Comparison of ENCODE assay signal across 19 cellular contexts in genomic region chr17:75557852-75558665, GRCh38. TPM values are rescaled to one million over a fixed set of nuclear protein-coding genes. Genes with fewer than 3 reads are reported as not detected.
DNase-seq lines count a peak whose midpoint lies in the region; ATAC-seq, FAIRE-seq and TF ChIP-seq lines count a peak whose summit lies in the region.
"Had no signal": no experiment of that assay in that cellular context is flagged by ENCODE, and none has a peak within 500 bp of the region (broad histone marks: within the 10 kb centered on the region; RNA-seq: fewer than 3 reads in every experiment).

No MANE protein-coding gene starts in this region.

- H3K27me3 Mint-ChIP-seq in CD14-positive monocyte (ENCODE audit: low read depth in 3 of 3) = peaks cover 0 to 5% (median 0%) of the 10 kb centered on the region in 3 donors
- H3K27me3 Mint-ChIP-seq: CD8-positive, alpha-beta memory T cell; type B pancreatic cell had no signal

- no peak for TF ChIP-seq RAD21 in A549 (conservative IDR thresholded peaks at IDR 0.05 in 1 of 2, IDR thresholded peaks at IDR 0.05 in 1 of 2)

- H2AFZ ChIP-seq in PC-3 (ENCODE audit: low read length) = no peak overlapping the region
- no peak overlapping the region for H2AFZ ChIP-seq in osteoblast (ENCODE audit: low read length)

- no peaks in the 10 kb centered on the region for H3K9me3 ChIP-seq in A549
- no peaks in the 10 kb centered on the region for H3K9me3 ChIP-seq in PC-3 (ENCODE audit: low read length)
- no peaks in the 10 kb centered on the region for H3K9me3 ChIP-seq in osteoblast (ENCODE audit: low read depth, low read length)

- no peaks in the 10 kb centered on the region for H3K79me2 ChIP-seq in PC-3 (ENCODE audit: low read length)
- no peaks in the 10 kb centered on the region for H3K79me2 ChIP-seq in osteoblast (ENCODE audit: insufficient read depth, low read length)

- H3F3A ChIP-seq in PC-3 (ENCODE audit: low read length, unreplicated experiment) = no peaks in the 10 kb centered on the region

- H3K4me1 ChIP-seq in A549 (peaks cover 75% of the 10 kb centered on the region), PC-3 (ENCODE audit: insufficient read depth, low read length) (peaks cover 35% of the 10 kb centered on the region), osteoblast (ENCODE audit: insufficient read depth, low read length) (peaks cover 7% of the 10 kb centered on the region)

- H3K4me3 Mint-ChIP-seq in CD14-positive monocyte = no peak overlapping the region
- H3K4me3 Mint-ChIP-seq: CD8-positive, alpha-beta memory T cell; stimulated activated effector memory CD8-positive, alpha-beta T cell treated with anti-CD3 and anti-CD28 coated beads, Interleukin-12 subunit alpha, Interleukin-12 subunit beta, amount 100 ng/mL, for 72 hours; type B pancreatic cell had no signal

- POLR2A ChIA-PET in A549 (lab: Yijun Ruan, JAX) (interaction anchor here (0.6 to 1.3 kb wide), 2 partner anchors 33 to 42 kb away, joined by 3 to 4 read pairs; partner anchors contain the start of gene TSEN54), PC-3 (lab: Charles Lee; ENCODE audit: unreplicated experiment) (interaction anchor here (0.7 kb wide), 1 partner anchor 33 kb away, joined by 6 read pairs; the partner anchor contains the start of gene LLGL2)

- H3K4me2 ChIP-seq in A549 (peak overlapping the region; percentile 89), PC-3 (ENCODE audit: low read length) (0 out of 2 replicates have a peak overlapping the region, but pooled peaks have one; percentile 22), osteoblast (ENCODE audit: insufficient read depth, low read length) (no peak overlapping the region)

- TF ChIP-seq CTCF in A549 (IDR thresholded peaks at IDR 0.05) (no peak), PC-3 (conservative IDR thresholded peaks at IDR 0.05; ENCODE audit: low read depth, low read length) (no peak), osteoblast (IDR thresholded peaks at IDR 0.05; ENCODE audit: extremely low read depth, low read depth, low read length) (no peak), CD14-positive monocyte (IDR thresholded peaks at IDR 0.05) (no peak)

- no TSS peak for BruUV-seq in PC-3 (replicated peaks; lab: Mats Ljungman, UMichigan)

- WGBS in A549 (ENCODE audit: missing lambda C conversion rate) = 63% methylated on average over 17 of the region's 18 CpGs

- intact Hi-C loops in PC-3 (cut with micrococcal nuclease) (no loop called here), CD14-positive monocyte (cut with micrococcal nuclease) (no loop called here)

- no peak overlapping the region for H3K27ac Mint-ChIP-seq in CD14-positive monocyte
- H3K27ac Mint-ChIP-seq: activated T-helper 2 cell treated with anti-CD3 and anti-CD28 coated beads, Interferon-gamma antibody, Interleukin-2, Interleukin-4, amounts not matched to agents 10 μg/mL and 5 μg/mL and 100 μg/mL, durations not matched to agents 14 hours and 24 hours and 36 hours; stimulated activated effector memory CD8-positive, alpha-beta T cell treated with anti-CD3 and anti-CD28 coated beads, Interleukin-12 subunit alpha, Interleukin-12 subunit beta, amount 100 ng/mL, for 72 hours had no signal

- H3K4me1 Mint-ChIP-seq in CD14-positive monocyte = no peaks in the 10 kb centered on the region
- H3K4me1 Mint-ChIP-seq: CD8-positive, alpha-beta memory T cell; stimulated activated effector memory CD8-positive, alpha-beta T cell treated with anti-CD3 and anti-CD28 coated beads, Interleukin-12 subunit alpha, Interleukin-12 subunit beta, amount 100 ng/mL, for 72 hours had no signal

- H3K9ac ChIP-seq in PC-3 (ENCODE audit: low read length) = no peak overlapping the region

- H3K27me3 ChIP-seq in PC-3 (ENCODE audit: low read length) = no peaks in the 10 kb centered on the region
- no peaks in the 10 kb centered on the region for H3K27me3 ChIP-seq in osteoblast (ENCODE audit: insufficient read depth, low read length)

- H3K27ac ChIP-seq in A549 = peak overlapping the region; percentile 93 to 95
- H3K27ac ChIP-seq in PC-3 (ENCODE audit: low read length) = peak overlapping the region; percentile 11; the same call in 1 of the 2 replicates
- no peak overlapping the region for H3K27ac ChIP-seq in osteoblast (ENCODE audit: low read depth, low read length)
- H3K27ac ChIP-seq: HL-60 had no signal

- no peak for FAIRE-seq in A549 (lab: Jason Lieb, UNC)

- H3K9me3 Mint-ChIP-seq in CD14-positive monocyte = peaks cover 0 to 6% (median 0%) of the 10 kb centered on the region in 7 donors
- H3K9me3 Mint-ChIP-seq: activated T-helper 2 cell treated with anti-CD3 and anti-CD28 coated beads, Interferon-gamma antibody, Interleukin-2, Interleukin-4, amounts not matched to agents 10 μg/mL and 5 μg/mL and 100 μg/mL, durations not matched to agents 14 hours and 24 hours and 36 hours; CD8-positive, alpha-beta memory T cell; stimulated activated effector memory CD8-positive, alpha-beta T cell treated with anti-CD3 and anti-CD28 coated beads, Interleukin-12 subunit alpha, Interleukin-12 subunit beta, amount 100 ng/mL, for 72 hours; type B pancreatic cell had no signal

- H3K36me3 ChIP-seq in PC-3 (ENCODE audit: low read depth, low read length) (peaks cover 2% of the 10 kb centered on the region; the same call in 1 of the 2 replicates), osteoblast (ENCODE audit: insufficient read depth, low read length) (no peaks in the 10 kb centered on the region)

- H3K4me3 ChIP-seq in A549 (no peak overlapping the region), PC-3 (ENCODE audit: low read length) (no peak overlapping the region), osteoblast (ENCODE audit: insufficient read depth, low read length) (no peak overlapping the region)

- H4K20me1 ChIP-seq in PC-3 (ENCODE audit: low read length) (no peaks in the 10 kb centered on the region), osteoblast (ENCODE audit: insufficient read depth, low read length) (no peaks in the 10 kb centered on the region)

- H3K36me3 Mint-ChIP-seq in CD14-positive monocyte = no peaks in the 10 kb centered on the region
- H3K36me3 Mint-ChIP-seq: type B pancreatic cell had no signal

- CTCF ChIA-PET in A549 (lab: Yijun Ruan, JAX) = interaction anchor here (0.6 to 2.1 kb wide), 11 partner anchors 8 to 189 kb away, joined by 3 to 7 read pairs (median 3); partner anchors contain the start of genes SMIM5 and TSEN54
- CTCF ChIA-PET in PC-3 (lab: Charles Lee) = no interaction called here

- no peak for TF ChIP-seq POLR2A in A549 (IDR thresholded peaks at IDR 0.05; ENCODE audit: low read length)

- no peak for TF ChIP-seq EP300 in A549 (IDR thresholded peaks at IDR 0.05)

- no peak for DNase-seq in A549 (ENCODE audit: low read depth in 1 of 2, low spot score in 1 of 2)
- no peak for DNase-seq in PC-3
- DNase-seq in kidney tubule cell (ENCODE audit: low spot score) = peak; percentile 34
- peak; percentile 76 for DNase-seq in osteoblast (ENCODE audit: insufficient read length, low spot score, missing footprints)
- no peak for DNase-seq in inferior parietal cortex (ENCODE audit: extremely low spot score)
- no peak for DNase-seq in CD14-positive monocyte (ENCODE audit: low spot score)
- no peak for DNase-seq in cerebellar cortex (ENCODE audit: low spot score)
- DNase-seq: activated CD4-positive, CD25-positive, alpha-beta regulatory T cell treated with anti-CD3 and anti-CD28 coated beads, Interleukin-2, amount 50 U/mL, for 72 hours; CD8-positive, alpha-beta memory T cell; effector CD8-positive, alpha-beta T cell; KBM-7; mammary epithelial cell; NCI-H510A treated with DMSO at 0.1 percent for 48 hours; stimulated activated CD4-positive, alpha-beta T cell treated with anti-CD3 and anti-CD28 coated beads, Interleukin-15, amount 100 ng/mL, for 24 hours had no signal

- peak; percentile 20 to 38; a peak in 3 of 6 replicates for ATAC-seq in A549
- ATAC-seq in PC-3 = no peak
- ATAC-seq in GM18519 (IDR thresholded peaks at IDR 0.05; ENCODE audit: low FRiP score, unreplicated experiment) = no peak
- ATAC-seq: stimulated activated effector memory CD8-positive, alpha-beta T cell treated with anti-CD3 and anti-CD28 coated beads, Interleukin-12 subunit alpha, Interleukin-12 subunit beta, amount 100 ng/mL, for 72 hours had no signal

- no peaks in the 10 kb centered on the region for H3K9me2 ChIP-seq in PC-3 (replicated peaks; ENCODE audit: low read length)

RNA-seq across cellular contexts. Expression of gene MYO15B, which starts 29.5 kb away (rescaled TPM):
- polyA plus RNA-seq in A549 (2011; rRNA removed) (12.4 and 17.7 TPM in 2 replicates), A549 (2017; fragmentation: RNase III; extraction: RNeasy Plus Mini Kit Qiagen cat#74134 plus additional on column Dnase treatment) (27.4 to 33.9 TPM (median 33.5 TPM) in 3 replicates), CD14-positive monocyte (under 1 TPM; 0.17 to 0.62 TPM)
- polyA plus RNA-seq in A549 (2012; cell fraction: cytosol; rRNA removed) = 14.1 and 16.2 TPM in 2 replicates
- polyA plus RNA-seq in A549 (2012; cell fraction: nucleus; rRNA removed) = 120 and 145 TPM in 2 replicates
- 21.2 and 21.5 TPM in 2 replicates for polyA minus RNA-seq in A549 (2011; rRNA and poly(A)+ RNA removed)
- total RNA-seq in PC-3 (2014; rRNA removed) (3.2 and 7.1 TPM in 2 replicates), osteoblast (0.88 and 1.4 TPM in 2 replicates)

RNA-seq across cellular contexts. Expression of gene LLGL2, which starts 32.6 kb away (rescaled TPM):
- 18.9 and 20.7 TPM in 2 replicates for polyA plus RNA-seq in A549 (2011; rRNA removed)
- polyA plus RNA-seq in A549 (2012; cell fraction: cytosol; rRNA removed) = 48.5 and 63.6 TPM in 2 replicates
- polyA plus RNA-seq in A549 (2012; cell fraction: nucleus; rRNA removed) = 194 and 265 TPM in 2 replicates
- polyA plus RNA-seq in A549 (2017; fragmentation: RNase III; extraction: RNeasy Plus Mini Kit Qiagen cat#74134 plus additional on column Dnase treatment) = 32.6 to 38.2 TPM (median 35.0 TPM) in 3 replicates
- 14.3 and 16.5 TPM in 2 replicates for polyA minus RNA-seq in A549 (2011; rRNA and poly(A)+ RNA removed)
- 92.9 and 122 TPM in 2 replicates for total RNA-seq in PC-3 (2014; rRNA removed)
- 0.36 and 0.59 TPM in 2 replicates for total RNA-seq in osteoblast
- 1 to 10 TPM; 4.8 to 7.5 TPM for polyA plus RNA-seq in CD14-positive monocyte

RNA-seq across cellular contexts. Expression of gene TSEN54, which starts 41.7 kb away (rescaled TPM):
- 24.8 and 42.5 TPM in 2 replicates for polyA plus RNA-seq in A549 (2011; rRNA removed)
- 61.5 and 68.2 TPM in 2 replicates for polyA plus RNA-seq in A549 (2012; cell fraction: cytosol; rRNA removed)
- polyA plus RNA-seq in A549 (2012; cell fraction: nucleus; rRNA removed) = 94.8 and 106 TPM in 2 replicates
- 37.7 to 38.4 TPM (median 38.3 TPM) in 3 replicates for polyA plus RNA-seq in A549 (2017; fragmentation: RNase III; extraction: RNeasy Plus Mini Kit Qiagen cat#74134 plus additional on column Dnase treatment)
- 35.1 and 35.5 TPM in 2 replicates for polyA minus RNA-seq in A549 (2011; rRNA and poly(A)+ RNA removed)
- total RNA-seq in PC-3 (2014; rRNA removed) = 61.6 and 70.4 TPM in 2 replicates
- total RNA-seq in osteoblast = 9.7 and 10.9 TPM in 2 replicates
- polyA plus RNA-seq in CD14-positive monocyte = 10 to 100 TPM; 11.8 to 13.6 TPM

RNA-seq across cellular contexts. Expression of gene CASKIN2, which starts 42.7 kb away (rescaled TPM):
- 3.6 and 4.6 TPM in 2 replicates for polyA plus RNA-seq in A549 (2011; rRNA removed)
- polyA plus RNA-seq in A549 (2012; cell fraction: cytosol; rRNA removed) = 6.7 and 8.7 TPM in 2 replicates
- 17.8 and 29.6 TPM in 2 replicates for polyA plus RNA-seq in A549 (2012; cell fraction: nucleus; rRNA removed)
- 9.9 to 11.2 TPM (median 10.7 TPM) in 3 replicates for polyA plus RNA-seq in A549 (2017; fragmentation: RNase III; extraction: RNeasy Plus Mini Kit Qiagen cat#74134 plus additional on column Dnase treatment)
- 8.2 and 9.4 TPM in 2 replicates for polyA minus RNA-seq in A549 (2011; rRNA and poly(A)+ RNA removed)
- total RNA-seq in PC-3 (2014; rRNA removed) = 22.0 and 28.3 TPM in 2 replicates
- 8.7 and 10.3 TPM in 2 replicates for total RNA-seq in osteoblast
- not detected for polyA plus RNA-seq in CD14-positive monocyte

Comparison
In these comparisons a context has a peak if more than half of its experiments do, and no peak if none do; other contexts are left out.
1. ATAC-seq: peak in A549 (2 of 2); none in PC-3 (single experiment) and GM18519 (single experiment).
2. DNase-seq: peak in kidney tubule cell (single experiment) and osteoblast (single experiment); none in A549 (0 of 2), PC-3 (single experiment), inferior parietal cortex (single experiment), CD14-positive monocyte (single experiment) and cerebellar cortex (single experiment).
3. RNA of gene LLGL2, which starts 32.6 kb away (total RNA-seq): 92.9 to 122 TPM in PC-3; 0.36 to 0.59 TPM in osteoblast; every median in the first group is over 10 times any median in the second.